In genomic region chr1:53739109-53739681, GRCh38 we compare ENCODE assay signal across 8 cellular contexts. TPM values are rescaled to one million over a fixed set of nuclear protein-coding genes. Genes with fewer than 3 reads are reported as not detected.
DNase-seq lines count a peak whose midpoint lies in the region; ATAC-seq, FAIRE-seq and TF ChIP-seq lines count a peak whose summit lies in the region.

Gene GLIS1, minus strand, starts transcription at chr1:53739164. Its CDS starts 1,100 bp downstream, at chr1:53738064.

- peak within 1 kb of the TSS; percentile 55 to 63 for H3K4me3 ChIP-seq in esophagus (ENCODE audit: low read depth in 1 of 2, low read length in 2 of 2)
- no peak within 1 kb of the TSS for H3K4me3 ChIP-seq in mucosa of descending colon

- no peak for FAIRE-seq in GM19239 (lab: Jason Lieb, UNC)

- no peaks in the 10 kb centered on the region for H3K36me3 ChIP-seq in esophagus (ENCODE audit: control insufficient read depth in 2 of 2, insufficient read depth in 2 of 2, low read length in 1 of 2)
- H3K36me3 ChIP-seq in mucosa of descending colon (ENCODE audit: low read depth): no peaks in the 10 kb centered on the region

- intact Hi-C loops in mucosa of descending colon (cut with DNase I, micrococcal nuclease): no loop called here

- peaks cover 6 to 22% of the 10 kb centered on the region in 2 donors for H3K27me3 ChIP-seq in esophagus (ENCODE audit: control insufficient read depth in 1 of 2, insufficient read depth in 2 of 2, low read length in 2 of 2)

- H3K4me1 ChIP-seq in esophagus (ENCODE audit: control insufficient read depth in 2 of 2, insufficient read depth in 2 of 2, low read length in 1 of 2): peaks cover 4 to 10% of the 10 kb centered on the region in 2 donors
- peaks cover 15% of the 10 kb centered on the region for H3K4me1 ChIP-seq in mucosa of descending colon (ENCODE audit: low read depth)

- TF ChIP-seq CTCF in mucosa of descending colon (IDR thresholded peaks at IDR 0.05): no peak

- ATAC-seq in HG03280 (IDR thresholded peaks at IDR 0.05; ENCODE audit: unreplicated experiment) (peak; percentile 90), mucosa of descending colon (peak; percentile 97)

- H3K9me3 ChIP-seq in esophagus (ENCODE audit: control insufficient read depth in 2 of 2, insufficient read depth in 1 of 2, low read depth in 1 of 2, low read length in 1 of 2) (no peaks in the 10 kb centered on the region), mucosa of descending colon (no peaks in the 10 kb centered on the region)

- 0 to 1% methylated on average over 49 to 73 of the region's 73 CpGs for WGBS in esophagus, 2 donors

- H3K27ac ChIP-seq in esophagus (ENCODE audit: low read depth in 2 of 2, low read length in 1 of 2): no peak within 1 kb of the TSS

- peak in 13 of 14 donors; percentile 5 to 75 (median 51) for DNase-seq in C1 segment of cervical spinal cord (lab: John Stamatoyannopoulos, UW)
- DNase-seq in GM19239 (ENCODE audit: insufficient read length, low spot score): peak; percentile 98
- DNase-seq in NCI-H345 treated with DMSO at 0.1 percent for 48 hours (lab: John Stamatoyannopoulos, UW; ENCODE audit: unreplicated experiment): peak; percentile 44
- DNase-seq in activated CD8-positive, alpha-beta memory T cell treated with anti-CD3 and anti-CD28 coated beads, Interleukin-2, amount 50 U/mL, for 48 hours: peak; percentile 84
- DNase-seq in mucosa of descending colon: peak; percentile 75 to 86 (median 77)
- peak; percentile 80 for DNase-seq in stimulated activated CD8-positive, alpha-beta memory T cell treated with anti-CD3 and anti-CD28 coated beads, Interleukin-4, amount 100 ng/mL, for 48 hours

RNA-seq across cellular contexts. Expression of gene GLIS1, which starts in this region (rescaled TPM):
- polyA plus RNA-seq in esophagus: under 1 TPM; 0.18 TPM
- total RNA-seq in mucosa of descending colon: under 1 TPM; 0.09 to 0.24 (median 0.14) TPM

Comparison
In these comparisons a context has a peak if more than half of its experiments do, and no peak if none do; other contexts are left out.
1. Peak in DNase-seq and ATAC-seq in mucosa of descending colon; RNA of the gene not detected or under 1 TPM.
2. DNase-seq: peak in every context shown above with its lines; median percentile 98 in GM19239; 84 in activated CD8-positive, alpha-beta memory T cell treated with anti-CD3 and anti-CD28 coated beads, Interleukin-2, amount 50 U/mL, for 48 hours; 80 in stimulated activated CD8-positive, alpha-beta memory T cell treated with anti-CD3 and anti-CD28 coated beads, Interleukin-4, amount 100 ng/mL, for 48 hours; 77 in mucosa of descending colon; 51 in C1 segment of cervical spinal cord; 44 in NCI-H345 treated with DMSO at 0.1 percent for 48 hours.